ENCODE assay signal across 13 cellular contexts in genomic region chr16:85392756-85393673, GRCh38.
A peak's percentile ranks its signal among the peaks of the same experiment; 100 is the strongest.
DNase-seq lines count a peak whose midpoint lies in the region; ATAC-seq and TF ChIP-seq lines count a peak whose summit lies in the region.
"Had no signal": no experiment of that assay in that cellular context is flagged by ENCODE, and none has a peak within 500 bp of the region (broad histone marks: within the 10 kb centered on the region; RNA-seq: fewer than 3 reads in every experiment).

No MANE protein-coding gene starts in this region.

- no peak for DNase-seq in T-helper 17 cell
- peak in 3 of 5 donors; percentile 11 to 34 (median 19) for DNase-seq in heart left ventricle
- DNase-seq in natural killer cell treated with Interleukin-12 subunit alpha and Interleukin-12 subunit beta and Interleukin-15 and Interleukin-18, amount 100 ng/mL, for 72 hours (ENCODE audit: low spot score): peak; percentile 37
- DNase-seq in NCI-H2171 (lab: John Stamatoyannopoulos, UW): no peak
- DNase-seq in stimulated activated CD4-positive, alpha-beta T cell treated with anti-CD3 and anti-CD28 coated beads, Interleukin-4, amount 100 ng/mL, for 24 hours: no peak
- DNase-seq: NCI-H1092; NK-92 treated with Interleukin-12 subunit alpha and Interleukin-12 subunit beta, amount 100 ng/mL, for 24 hours; SIG-M5 had no signal

- H3K4me1 Mint-ChIP-seq in T-helper 17 cell: peaks cover 2% of the 10 kb centered on the region
- no peaks in the 10 kb centered on the region for H3K4me1 Mint-ChIP-seq in natural killer cell treated with Interleukin-12 subunit alpha and Interleukin-12 subunit beta and Interleukin-15 and Interleukin-18, amount 100 ng/mL, for 72 hours (ENCODE audit: low read depth in 2 of 2)

- 95 to 97% (median 96%) methylated on average over 12 to 17 of the region's 17 CpGs for WGBS in heart left ventricle, 4 donors

- no peak overlapping the region for H3K27ac Mint-ChIP-seq in T-helper 17 cell
- no peak overlapping the region for H3K27ac Mint-ChIP-seq in natural killer cell treated with Interleukin-12 subunit alpha and Interleukin-12 subunit beta and Interleukin-15 and Interleukin-18, amount 100 ng/mL, for 72 hours

- peaks cover 0 to 37% (median 0%) of the 10 kb centered on the region in 11 experiments; a peak in 7 of 22 replicates for H3K27me3 ChIP-seq in BLaER1 treated with 17β-estradiol and CSF1 and Interleukin-3, amounts not matched to agents 10 nM and 100 nM
- H3K27me3 ChIP-seq in heart left ventricle: no peaks in the 10 kb centered on the region
- H3K27me3 ChIP-seq: ascending aorta had no signal

- ATAC-seq in T-helper 17 cell (peak; percentile 28), heart left ventricle (no peak), GM19467 (IDR thresholded peaks at IDR 0.05; ENCODE audit: unreplicated experiment) (no peak), HG03139 (IDR thresholded peaks at IDR 0.05; ENCODE audit: unreplicated experiment) (no peak)
- ATAC-seq in natural killer cell treated with Interleukin-12 subunit alpha and Interleukin-12 subunit beta and Interleukin-15 and Interleukin-18, amount 100 ng/mL, for 72 hours: no peak

- H3K36me3 ChIP-seq in BLaER1 treated with 17β-estradiol and CSF1 and Interleukin-3, amounts not matched to agents 10 nM and 100 nM: no peaks in the 10 kb centered on the region
- no peaks in the 10 kb centered on the region for H3K36me3 ChIP-seq in heart left ventricle
- H3K36me3 ChIP-seq: ascending aorta had no signal

- TF ChIP-seq POLR2A in heart left ventricle (IDR thresholded peaks at IDR 0.05): no peak

- H3K9me3 ChIP-seq in BLaER1 treated with 17β-estradiol and CSF1 and Interleukin-3, amounts not matched to agents 10 nM and 100 nM (replicated peaks in 1 of 11): no peaks in the 10 kb centered on the region
- H3K9me3 ChIP-seq in T-helper 17 cell (ENCODE audit: control insufficient read depth, low read length, poor library complexity, severe bottlenecking) (no peaks in the 10 kb centered on the region), heart left ventricle (peaks cover 0 to 2% (median 0%) of the 10 kb centered on the region in 12 donors)
- H3K9me3 ChIP-seq: ascending aorta had no signal

- no peak overlapping the region for H3K4me3 Mint-ChIP-seq in T-helper 17 cell
- no peak overlapping the region for H3K4me3 Mint-ChIP-seq in natural killer cell treated with Interleukin-12 subunit alpha and Interleukin-12 subunit beta and Interleukin-15 and Interleukin-18, amount 100 ng/mL, for 72 hours

- H3K27me3 Mint-ChIP-seq in T-helper 17 cell: peaks cover 7% of the 10 kb centered on the region
- H3K27me3 Mint-ChIP-seq in natural killer cell treated with Interleukin-12 subunit alpha and Interleukin-12 subunit beta and Interleukin-15 and Interleukin-18, amount 100 ng/mL, for 72 hours: peaks cover 7 to 10% of the 10 kb centered on the region in 2 donors

- H3K9ac ChIP-seq in BLaER1 treated with 17β-estradiol and CSF1 and Interleukin-3, amounts not matched to agents 10 nM and 100 nM: peak overlapping the region in 3 of 11 experiments; percentile 23 to 62 (median 47); a peak in 4 of 22 replicates

- H3K4me1 ChIP-seq in BLaER1 treated with 17β-estradiol and CSF1 and Interleukin-3, amounts not matched to agents 10 nM and 100 nM: peaks cover 37 to 76% (median 54%) of the 10 kb centered on the region in 10 experiments
- peaks cover 8 to 41% (median 25%) of the 10 kb centered on the region in 12 donors for H3K4me1 ChIP-seq in heart left ventricle

- no peak overlapping the region for H3K4me3 ChIP-seq in BLaER1 treated with 17β-estradiol and CSF1 and Interleukin-3, amounts not matched to agents 10 nM and 100 nM
- H3K4me3 ChIP-seq in heart left ventricle: no peak overlapping the region
- H3K4me3 ChIP-seq: ascending aorta, skin epidermis had no signal

- H3K4me2 ChIP-seq in BLaER1 treated with 17β-estradiol and CSF1 and Interleukin-3, amounts not matched to agents 10 nM and 100 nM: peak overlapping the region in 8 of 11 experiments; percentile 74 to 95 (median 89); a peak in 15 of 22 replicates

- TF ChIP-seq CTCF in heart left ventricle (IDR thresholded peaks at IDR 0.05): no peak

- H3K27ac ChIP-seq in BLaER1 treated with 17β-estradiol and CSF1 and Interleukin-3, amounts not matched to agents 10 nM and 100 nM: no peak overlapping the region
- peak overlapping the region in 1 of 12 donors; percentile 87 for H3K27ac ChIP-seq in heart left ventricle

- intact Hi-C loops in heart left ventricle (cut with DNase I): loop anchor here in 8 of 10 donors (5.0 to 10.0 kb wide), 6 partner anchors 88 to 324 kb away; partner anchors contain the start of gene GSE1 (in 3 of the 8)

- peaks cover 0 to 34% (median 13%) of the 10 kb centered on the region in 11 experiments; a peak in 11 of 22 replicates for H4K20me1 ChIP-seq in BLaER1 treated with 17β-estradiol and CSF1 and Interleukin-3, amounts not matched to agents 10 nM and 100 nM

- no peaks in the 10 kb centered on the region for H3K36me3 Mint-ChIP-seq in T-helper 17 cell (ENCODE audit: low read depth)
- no peaks in the 10 kb centered on the region for H3K36me3 Mint-ChIP-seq in natural killer cell treated with Interleukin-12 subunit alpha and Interleukin-12 subunit beta and Interleukin-15 and Interleukin-18, amount 100 ng/mL, for 72 hours

- H3K9me3 Mint-ChIP-seq in natural killer cell treated with Interleukin-12 subunit alpha and Interleukin-12 subunit beta and Interleukin-15 and Interleukin-18, amount 100 ng/mL, for 72 hours: no peaks in the 10 kb centered on the region

Comparison
In these comparisons a context has a peak if more than half of its experiments do, and no peak if none do; other contexts are left out.
1. DNase-seq: peak in heart left ventricle (3 of 5) and natural killer cell treated with Interleukin-12 subunit alpha and Interleukin-12 subunit beta and Interleukin-15 and Interleukin-18, amount 100 ng/mL, for 72 hours (single experiment); none in T-helper 17 cell (0 of 3), NCI-H2171 (single experiment) and stimulated activated CD4-positive, alpha-beta T cell treated with anti-CD3 and anti-CD28 coated beads, Interleukin-4, amount 100 ng/mL, for 24 hours (single experiment).